ENCODE assay signal across 13 cellular contexts in the genomic region with DNA sequence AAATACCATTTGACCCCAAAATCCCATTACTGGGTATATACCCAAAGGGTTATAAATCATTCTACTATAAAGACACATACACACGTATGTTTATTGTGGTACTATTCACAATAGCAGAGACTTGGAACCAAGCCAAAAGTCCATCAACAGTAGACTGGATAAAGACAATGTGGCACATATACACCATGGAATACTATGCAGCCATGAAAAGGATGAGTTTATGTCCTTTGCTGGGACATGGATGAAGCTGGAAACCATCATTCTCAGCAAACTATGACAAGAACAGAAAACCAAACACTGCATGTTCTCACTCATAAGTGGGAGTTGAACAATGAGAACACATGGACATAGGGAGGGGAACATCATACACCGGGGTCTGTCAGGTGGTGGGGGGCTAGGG. TPM values are rescaled to one million over a fixed set of nuclear protein-coding genes. Genes with fewer than 3 reads are reported as not detected.
"Had no signal": no experiment of that assay in that cellular context is flagged by ENCODE, and none has a peak within 500 bp of the region (broad histone marks: within the 10 kb centered on the region; RNA-seq: fewer than 3 reads in every experiment).

No MANE protein-coding gene starts in this region.

RNA-seq across cellular contexts. Expression of a gene that starts 49.6 kb away (rescaled TPM):
- total RNA-seq: stomach, subcutaneous adipose tissue, temporal lobe, thoracic aorta, thyroid gland, tibial nerve, transverse colon, upper lobe of left lung, upper lobe of right lung, ureter, uterus, vagina had no signal
- polyA plus RNA-seq: stomach, thymus had no signal
